18 cellular contexts compared by ENCODE assay signal in the genomic region with DNA sequence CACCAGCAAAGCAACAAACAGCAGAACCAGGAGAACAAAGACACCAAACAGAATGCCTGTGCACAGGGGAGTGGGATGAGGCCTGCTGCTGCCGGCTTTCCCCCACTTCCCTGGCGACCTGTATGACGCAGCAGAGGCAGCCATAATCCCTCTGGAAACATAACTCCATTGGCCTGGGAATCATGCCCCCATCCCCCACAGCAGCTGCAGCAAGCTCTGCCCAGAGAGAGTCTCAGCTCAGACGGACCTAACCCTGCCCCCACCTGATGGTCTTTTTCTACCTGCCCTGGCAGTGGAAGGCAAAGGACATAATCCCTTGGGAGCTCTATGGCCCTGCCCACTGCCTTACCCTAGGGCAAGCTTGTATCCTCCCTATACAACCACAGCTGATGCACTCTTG.
"Had no signal": no experiment of that assay in that cellular context is flagged by ENCODE, and none has a peak within 500 bp of the region (broad histone marks: within the 10 kb centered on the region; RNA-seq: fewer than 3 reads in every experiment).

No MANE protein-coding gene starts in this region.

- H3K4me1 ChIP-seq: ascending aorta, colonic mucosa, lower lobe of right lung, tibial artery had no signal

- H3K27me3 ChIP-seq: ascending aorta, colonic mucosa, tibial artery had no signal

- ATAC-seq: lower lobe of right lung; natural killer cell treated with Interleukin-12 subunit alpha and Interleukin-12 subunit beta and Interleukin-15 and Interleukin-18, amount 100 ng/mL, for 72 hours; stimulated activated naive CD8-positive, alpha-beta T cell treated with anti-CD3 and anti-CD28 coated beads, Interleukin-15, Interleukin-2, amounts not matched to agents 100 U/mL and 50 U/mL, for 24 hours had no signal

- H3K9me3 Mint-ChIP-seq: central memory CD8-positive, alpha-beta T cell; natural killer cell treated with Interleukin-12 subunit alpha and Interleukin-12 subunit beta and Interleukin-15 and Interleukin-18, amount 100 ng/mL, for 72 hours had no signal

- H3K9me3 ChIP-seq: colonic mucosa had no signal

- H3K27ac Mint-ChIP-seq: activated naive CD4-positive, alpha-beta T cell treated with anti-CD3 and anti-CD28 coated beads, Interleukin-2, amount 10 ng/mL, durations not matched to agents 7 days and 5 days; natural killer cell treated with Interleukin-12 subunit alpha and Interleukin-12 subunit beta and Interleukin-15 and Interleukin-18, amount 100 ng/mL, for 72 hours had no signal

- H3K36me3 Mint-ChIP-seq: activated naive CD4-positive, alpha-beta T cell treated with anti-CD3 and anti-CD28 coated beads, Interleukin-2, amount 10 ng/mL, durations not matched to agents 7 days and 5 days had no signal

- DNase-seq: activated CD4-positive, alpha-beta T cell treated with anti-CD3 and anti-CD28 coated beads for 1 hour; activated CD8-positive, alpha-beta memory T cell treated with anti-CD3 and anti-CD28 coated beads for 24 hours; activated CD8-positive, alpha-beta memory T cell treated with anti-CD3 and anti-CD28 coated beads, Interleukin-2, amount 50 U/mL, for 48 hours; activated effector memory CD4-positive, alpha-beta T cell treated with Interleukin-2 at 50 U/mL for 16 hours; activated naive CD4-positive, alpha-beta T cell treated with anti-CD3 and anti-CD28 coated beads, Interleukin-2, amount 10 ng/mL, durations not matched to agents 7 days and 5 days; activated T-cell treated with anti-CD3 and anti-CD28 coated beads, Interleukin-2, amount 50 U/mL, for 48 hours; colonic mucosa; hypothalamus; islet precursor cell; lower lobe of right lung; occipital lobe; stimulated activated naive CD8-positive, alpha-beta T cell treated with anti-CD3 and anti-CD28 coated beads, Interleukin-15, Interleukin-2, amounts not matched to agents 100 U/mL and 50 U/mL, for 24 hours; substantia nigra; tibial artery had no signal

- H3K4me1 Mint-ChIP-seq: activated naive CD4-positive, alpha-beta T cell treated with anti-CD3 and anti-CD28 coated beads, Interleukin-2, amount 10 ng/mL, durations not matched to agents 7 days and 5 days; central memory CD8-positive, alpha-beta T cell had no signal

- H3K27ac ChIP-seq: ascending aorta, colonic mucosa, lower lobe of right lung, skin epidermis, tibial artery had no signal

- H3K36me3 ChIP-seq: ascending aorta, colonic mucosa, lower lobe of right lung, tibial artery had no signal

- H3K4me3 ChIP-seq: ascending aorta, colonic mucosa, lower lobe of right lung, skin epidermis, tibial artery had no signal

- H3K4me3 Mint-ChIP-seq: activated naive CD4-positive, alpha-beta T cell treated with anti-CD3 and anti-CD28 coated beads, Interleukin-2, amount 10 ng/mL, durations not matched to agents 7 days and 5 days; central memory CD8-positive, alpha-beta T cell; natural killer cell treated with Interleukin-12 subunit alpha and Interleukin-12 subunit beta and Interleukin-15 and Interleukin-18, amount 100 ng/mL, for 72 hours had no signal
